23 cellular contexts compared by ENCODE assay signal in genomic region chr16:85517780-85518179, GRCh38.
DNase-seq lines count a peak whose midpoint lies in the region; ATAC-seq, FAIRE-seq and TF ChIP-seq lines count a peak whose summit lies in the region.
"Had no signal": no experiment of that assay in that cellular context is flagged by ENCODE, and none has a peak within 500 bp of the region (broad histone marks: within the 10 kb centered on the region; RNA-seq: fewer than 3 reads in every experiment).

No MANE protein-coding gene starts in this region.

- H3K4me3 Mint-ChIP-seq in neural progenitor cell, result no peak overlapping the region
- H3K4me3 Mint-ChIP-seq: CD4-positive, alpha-beta memory T cell had no signal

- H3K27ac ChIP-seq in HepG2 (ENCODE audit: extremely low read length, insufficient read depth, low read length) (peak overlapping the region; percentile 4), right lobe of liver (no peak overlapping the region), H1 (ENCODE audit: low read depth, low read length) (no peak overlapping the region), neural progenitor cell (no peak overlapping the region), thyroid gland (no peak overlapping the region), breast epithelium (no peak overlapping the region)
- H3K27ac ChIP-seq: HL-60, SJCRH30 had no signal

- H3K9me3 ChIP-seq in HepG2 (ENCODE audit: low read length) (no peaks in the 10 kb centered on the region), right lobe of liver (no peaks in the 10 kb centered on the region), H1 (ENCODE audit: insufficient read depth in 2 of 2, low read depth in 1 of 2, low read length in 1 of 2) (no peaks in the 10 kb centered on the region), neural progenitor cell (ENCODE audit: low read depth) (no peaks in the 10 kb centered on the region), thyroid gland (no peaks in the 10 kb centered on the region), breast epithelium (no peaks in the 10 kb centered on the region)
- H3K9me3 ChIP-seq: SJCRH30 had no signal

- no TSS peak for BruUV-seq in HepG2 (replicated peaks; lab: Mats Ljungman, UMichigan)

- H3K36me3 ChIP-seq in HepG2 (replicated peaks in 1 of 2; ENCODE audit: control insufficient read depth in 1 of 2, insufficient read depth in 2 of 2, low read length in 2 of 2), result no peaks in the 10 kb centered on the region
- no peaks in the 10 kb centered on the region for H3K36me3 ChIP-seq in right lobe of liver
- H3K36me3 ChIP-seq in H1 (ENCODE audit: control insufficient read depth in 2 of 4, insufficient read depth in 4 of 4, low read length in 3 of 4), result no peaks in the 10 kb centered on the region
- no peaks in the 10 kb centered on the region for H3K36me3 ChIP-seq in neural progenitor cell
- no peaks in the 10 kb centered on the region for H3K36me3 ChIP-seq in thyroid gland
- no peaks in the 10 kb centered on the region for H3K36me3 ChIP-seq in breast epithelium
- H3K36me3 ChIP-seq: SJCRH30 had no signal

- H3K27ac Mint-ChIP-seq in neural progenitor cell, result peak overlapping the region; percentile 12
- H3K27ac Mint-ChIP-seq: CD4-positive, alpha-beta memory T cell had no signal

- H3K4me2 ChIP-seq in HepG2 (ENCODE audit: low read depth, low read length), result no peak overlapping the region
- no peak overlapping the region for H3K4me2 ChIP-seq in H1 (ENCODE audit: insufficient read depth in 1 of 2, low read depth in 2 of 2, low read length in 2 of 2)
- no peak overlapping the region for H3K4me2 ChIP-seq in neural progenitor cell

- H4K5ac ChIP-seq in H1 (ENCODE audit: insufficient read length, low read depth, low read length), result no peak overlapping the region

- H3K4ac ChIP-seq in H1 (replicated peaks; ENCODE audit: insufficient read length, low read depth, low read length), result no peak overlapping the region

- H3K9ac ChIP-seq in HepG2 (ENCODE audit: insufficient read depth, low read depth, low read length) (no peak overlapping the region), H1 (replicated peaks in 1 of 4; ENCODE audit: extremely low read depth in 1 of 4, low read depth in 3 of 4, low read length in 3 of 4) (no peak overlapping the region), neural progenitor cell (no peak overlapping the region)

- no peak overlapping the region for H2BK20ac ChIP-seq in H1 (ENCODE audit: low read length)

- H4K91ac ChIP-seq in H1 (replicated peaks; ENCODE audit: insufficient read length, low read length), result no peak overlapping the region

- no peak for DNase-seq in HepG2 (ENCODE audit: low spot score)
- no peak for DNase-seq in right lobe of liver
- no peak for DNase-seq in H1 (ENCODE audit: low read depth in 1 of 2, low spot score in 2 of 2)
- DNase-seq in neural progenitor cell (ENCODE audit: low spot score), result no peak
- DNase-seq in thyroid gland, result no peak
- DNase-seq in NCI-H2081 treated with DMSO at 0.1 percent for 48 hours (lab: John Stamatoyannopoulos, UW), result no peak
- DNase-seq in breast epithelium (ENCODE audit: low spot score in 2 of 2), result no peak
- DNase-seq: C1 segment of cervical spinal cord; CD4-positive, alpha-beta memory T cell; COR-L47; Kasumi-1; NCI-H1092 treated with DMSO at 0.1 percent for 48 hours; NCI-H1436; NCI-H187; NCI-H2107; NCI-H524 treated with DMSO at 0.1 percent for 48 hours; NCI-H774; SJCRH30 had no signal

- FAIRE-seq in HepG2 (lab: Jason Lieb, UNC), result no peak
- FAIRE-seq in H1 (lab: Jason Lieb, UNC), result no peak
- FAIRE-seq: A204.1, G401.6, RCC 7860 had no signal

- H3K4me1 ChIP-seq in HepG2 (ENCODE audit: insufficient read depth, low read length), result peaks cover 75% of the 10 kb centered on the region
- peaks cover 0 to 38% (median 17%) of the 10 kb centered on the region in 4 donors for H3K4me1 ChIP-seq in right lobe of liver
- H3K4me1 ChIP-seq in H1 (replicated peaks in 1 of 4; ENCODE audit: control insufficient read depth in 3 of 4, insufficient read depth in 4 of 4, low read length in 3 of 4), result peaks cover 0 to 24% (median 16%) of the 10 kb centered on the region in 4 experiments; a peak in 6 of 7 replicates
- H3K4me1 ChIP-seq in neural progenitor cell, result peaks cover 37% of the 10 kb centered on the region
- peaks cover 36 to 60% of the 10 kb centered on the region in 2 donors for H3K4me1 ChIP-seq in thyroid gland
- peaks cover 26 to 30% of the 10 kb centered on the region in 2 donors for H3K4me1 ChIP-seq in breast epithelium

- TF ChIP-seq RAD21 in HepG2 (CRISPR knock-in tag; IDR thresholded peaks at IDR 0.05) (no peak), H1 (IDR thresholded peaks at IDR 0.05 in 1 of 2, conservative IDR thresholded peaks at IDR 0.05 in 1 of 2; ENCODE audit: low read depth in 2 of 2, low read length in 2 of 2) (no peak)

- H3K27me3 ChIP-seq in HepG2 (ENCODE audit: control insufficient read depth in 1 of 2, insufficient read depth in 2 of 2, low read length in 2 of 2) (no peaks in the 10 kb centered on the region), right lobe of liver (no peaks in the 10 kb centered on the region), H1 (replicated peaks in 1 of 4; ENCODE audit: control insufficient read depth in 3 of 4, extremely low read depth in 1 of 4, insufficient read depth in 3 of 4, low read length in 3 of 4) (no peaks in the 10 kb centered on the region; a peak in 1 of 7 replicates), neural progenitor cell (no peaks in the 10 kb centered on the region), thyroid gland (no peaks in the 10 kb centered on the region), breast epithelium (no peaks in the 10 kb centered on the region)
- H3K27me3 ChIP-seq: SJCRH30 had no signal

- no peak for TF ChIP-seq CTCF in HepG2 (CRISPR knock-in tag; IDR thresholded peaks at IDR 0.05)
- TF ChIP-seq CTCF in right lobe of liver (IDR thresholded peaks at IDR 0.05), result no peak
- TF ChIP-seq CTCF in H1 (IDR thresholded peaks at IDR 0.05; ENCODE audit: control extremely low read depth in 1 of 3, insufficient read depth in 1 of 3, low read depth in 1 of 3, low read length in 3 of 3), result no peak
- no peak for TF ChIP-seq CTCF in neural progenitor cell (IDR thresholded peaks at IDR 0.05)
- TF ChIP-seq CTCF in thyroid gland (IDR thresholded peaks at IDR 0.05), result no peak
- no peak for TF ChIP-seq CTCF in breast epithelium (IDR thresholded peaks at IDR 0.05)

- peaks cover under 1% of the 10 kb centered on the region for H3K36me3 Mint-ChIP-seq in neural progenitor cell
- H3K36me3 Mint-ChIP-seq: CD4-positive, alpha-beta memory T cell had no signal

- intact Hi-C loops in HepG2 (cut with micrococcal nuclease; ENCODE audit: unreplicated experiment) (no loop called here), right lobe of liver (cut with DNase I) (loop anchor here in 1 of 2 donors (5.0 kb wide), 1 partner anchor 45 kb away; no protein-coding TSS in a partner anchor), thyroid gland (cut with DNase I) (no loop called here), breast epithelium (cut with DNase I; ENCODE audit: low total_unique reads) (no loop called here)

- in situ Hi-C loops in HepG2 (cut with HindIII; ENCODE audit: extremely low pct_ligation_motif_present, low pct_unique_long_range_greater_than_20kb), result loop anchor here (5.0 kb wide), 1 partner anchor 35 kb away; no protein-coding TSS in a partner anchor

- H3K14ac ChIP-seq in H1 (ENCODE audit: insufficient read length), result no peak overlapping the region

- H2BK12ac ChIP-seq in H1 (ENCODE audit: low read depth, low read length), result no peak overlapping the region

- H2AFZ ChIP-seq in HepG2 (ENCODE audit: low read length), result no peak overlapping the region
- no peak overlapping the region for H2AFZ ChIP-seq in H1 (ENCODE audit: low read length)
- H2AFZ ChIP-seq in neural progenitor cell (replicated peaks), result no peak overlapping the region

- no peak overlapping the region for H2BK120ac ChIP-seq in H1 (replicated peaks; ENCODE audit: low read depth, low read length)

- H3F3A ChIP-seq in neural progenitor cell (ENCODE audit: low read depth), result peaks cover 3% of the 10 kb centered on the region

- POLR2A ChIA-PET in HepG2 (lab: Yijun Ruan, JAX) (interaction anchor here (4.0 kb wide), 2 partner anchors 19 to 35 kb away, joined by 127 to 205 read pairs; no protein-coding TSS in a partner anchor), H1 (lab: Charles Lee; ENCODE audit: partially characterized antibody) (interaction anchor here (1.1 to 1.3 kb wide), 2 partner anchors 18 to 93 kb away, joined by 3 read pairs; no protein-coding TSS in a partner anchor)

- H3K18ac ChIP-seq in H1 (ENCODE audit: extremely low read depth, low read length), result no peak overlapping the region; the same call in 1 of the 2 replicates

- TF ChIP-seq POLR2A in HepG2 (IDR thresholded peaks at IDR 0.05; ENCODE audit: insufficient read depth in 1 of 2, low read depth in 2 of 2, low read length in 2 of 2) (no peak), right lobe of liver (IDR thresholded peaks at IDR 0.05) (no peak), H1 (IDR thresholded peaks at IDR 0.05; ENCODE audit: control extremely low read depth in 1 of 2, low read depth in 2 of 2, low read length in 2 of 2) (no peak), thyroid gland (IDR thresholded peaks at IDR 0.05) (no peak), breast epithelium (IDR thresholded peaks at IDR 0.05) (no peak)

- WGBS in HepG2 (ENCODE audit: low lambda C conversion rate), result 98% methylated on average over 20 of the region's 29 CpGs
- 66% methylated on average over 16 of the region's 29 CpGs for WGBS in right lobe of liver (ENCODE audit: insufficient coverage, low coverage, low lambda C conversion rate, missing lambda C conversion rate)
- WGBS in H1 (ENCODE audit: extremely low coverage in 1 of 2, insufficient coverage in 1 of 2, insufficient read length in 1 of 2, insufficient replicate concordance in 2 of 2, low coverage in 1 of 2, low lambda C conversion rate in 2 of 2, missing lambda C conversion rate in 1 of 2), 2 experiments, result 95% methylated on average over 21 of the region's 29 CpGs; no CpG with 5 or more reads in 1 of the 2 experiments
- 91 to 95% methylated on average over 19 to 22 of the region's 29 CpGs for WGBS in thyroid gland, 2 donors

- H3K79me2 ChIP-seq in HepG2 (ENCODE audit: insufficient read depth, low read length) (no peaks in the 10 kb centered on the region), H1 (ENCODE audit: control insufficient read depth in 1 of 2, insufficient read depth in 2 of 2, low read length in 2 of 2) (no peaks in the 10 kb centered on the region), neural progenitor cell (ENCODE audit: low read depth) (no peaks in the 10 kb centered on the region)

- peaks cover 8% of the 10 kb centered on the region for H3K27me3 Mint-ChIP-seq in neural progenitor cell (ENCODE audit: insufficient read depth, low read depth)

- H3K23ac ChIP-seq in H1 (ENCODE audit: insufficient read length), result no peak overlapping the region

- H3K79me1 ChIP-seq in H1 (ENCODE audit: low read depth, low read length), result 0 out of 2 replicates have a peak, but pooled peaks cover 2% of the 10 kb centered on the region

- peaks cover 9% of the 10 kb centered on the region for H3K23me2 ChIP-seq in H1 (ENCODE audit: low read depth, low read length)

- H3K4me1 Mint-ChIP-seq in neural progenitor cell, result peaks cover 43% of the 10 kb centered on the region

- no peak overlapping the region for H2AK5ac ChIP-seq in H1 (ENCODE audit: low read depth, low read length)

- H2BK5ac ChIP-seq in H1 (ENCODE audit: low read depth, low read length), result no peak overlapping the region

- H2BK15ac ChIP-seq in H1 (ENCODE audit: low read length), result no peak overlapping the region

- no peak overlapping the region for H3K56ac ChIP-seq in H1 (replicated peaks; ENCODE audit: insufficient read length, low read depth, low read length)

- no peak overlapping the region for H3K4me3 ChIP-seq in HepG2 (replicated peaks in 1 of 3; ENCODE audit: insufficient read depth in 1 of 3, low read depth in 2 of 3, low read length in 3 of 3)
- no peak overlapping the region for H3K4me3 ChIP-seq in right lobe of liver
- no peak overlapping the region for H3K4me3 ChIP-seq in H1 (ENCODE audit: extremely low read depth in 1 of 4, insufficient read depth in 2 of 4, low read depth in 3 of 4, low read length in 4 of 4)
- no peak overlapping the region for H3K4me3 ChIP-seq in neural progenitor cell
- H3K4me3 ChIP-seq in thyroid gland (replicated peaks in 1 of 3), result no peak overlapping the region
- H3K4me3 ChIP-seq in breast epithelium, result no peak overlapping the region
- H3K4me3 ChIP-seq: SJCRH30 had no signal

- peak overlapping the region; percentile 14; the same call in 1 of the 2 replicates for H4K8ac ChIP-seq in H1 (ENCODE audit: extremely low read depth, insufficient read depth, low read length)

- ATAC-seq in HepG2 (no peak), right lobe of liver (no peak)
- ATAC-seq: HCT116 had no signal

- no peaks in the 10 kb centered on the region for H3K9me3 Mint-ChIP-seq in neural progenitor cell

- H4K20me1 ChIP-seq in HepG2 (ENCODE audit: insufficient read depth, low read length), result no peaks in the 10 kb centered on the region
- peaks cover 0 to 3% of the 10 kb centered on the region in 2 experiments for H4K20me1 ChIP-seq in H1 (replicated peaks in 1 of 2; ENCODE audit: control insufficient read depth in 1 of 2, insufficient read depth in 2 of 2, low read length in 2 of 2)
- no peaks in the 10 kb centered on the region for H4K20me1 ChIP-seq in neural progenitor cell (ENCODE audit: low read depth)

- CTCF ChIA-PET in HepG2 (lab: Yijun Ruan, JAX; ENCODE audit: low intra/inter-chr PET ratio, low total read pairs) (no interaction called here), H1 (lab: Charles Lee; ENCODE audit: partially characterized antibody) (interaction anchor here (0.8 to 4.0 kb wide), 6 partner anchors 12 to 33 kb away, joined by 3 to 29 read pairs (median 4); no protein-coding TSS in a partner anchor)

- TF ChIP-seq EP300 in HepG2 (IDR thresholded peaks at IDR 0.05; ENCODE audit: low read depth in 2 of 2, low read length in 2 of 2), result no peak
- no peak for TF ChIP-seq EP300 in HepG2 (CRISPR knock-in tag; IDR thresholded peaks at IDR 0.05; ENCODE audit: borderline replicate concordance)
- TF ChIP-seq EP300 in H1 (IDR thresholded peaks at IDR 0.05; ENCODE audit: borderline replicate concordance in 1 of 2, low read depth in 2 of 2, low read length in 2 of 2), result no peak
